Comparison of ENCODE assay signal across 15 cellular contexts in genomic region chr1:192629602-192630001, GRCh38. TPM values are rescaled to one million over a fixed set of nuclear protein-coding genes. Genes with fewer than 3 reads are reported as not detected.
DNase-seq lines count a peak whose midpoint lies in the region; ATAC-seq, FAIRE-seq and TF ChIP-seq lines count a peak whose summit lies in the region.
"Had no signal": no experiment of that assay in that cellular context is flagged by ENCODE, and none has a peak within 500 bp of the region (broad histone marks: within the 10 kb centered on the region; RNA-seq: fewer than 3 reads in every experiment).

No MANE protein-coding gene starts in this region.

- H3K9ac ChIP-seq in Karpas-422 (ENCODE audit: low read length), result peak overlapping the region; percentile 60

- no peaks in the 10 kb centered on the region for H3K79me2 ChIP-seq in Karpas-422 (ENCODE audit: low read length)

- no peak for TF ChIP-seq CTCF in D721Med (IDR thresholded peaks at IDR 0.05; ENCODE audit: insufficient read depth, missing control alignments)
- TF ChIP-seq CTCF in GM10266 (IDR thresholded peaks at IDR 0.05; ENCODE audit: control insufficient read depth, insufficient read depth, low read depth, missing control alignments), result no peak

- peak overlapping the region; percentile 19; the same call in 1 of the 2 replicates for H3K4me3 ChIP-seq in Karpas-422 (ENCODE audit: low read length)

- intact Hi-C loops in Right ventricle myocardium superior (cut with DNase I), result no loop called here

- H3K27me3 ChIP-seq in Karpas-422 (ENCODE audit: low read length), result no peaks in the 10 kb centered on the region

- peak overlapping the region; percentile 100 for H3K27ac ChIP-seq in Karpas-422 (ENCODE audit: low read length)

- H3K4me2 ChIP-seq in Karpas-422 (ENCODE audit: low read depth, low read length, poor library complexity, severe bottlenecking), result peak overlapping the region; percentile 95

- ATAC-seq in Right ventricle myocardium superior (ENCODE audit: poor library complexity), result peak; percentile 81
- peak; percentile 89 for ATAC-seq in left lobe of liver
- ATAC-seq in GM19351 (IDR thresholded peaks at IDR 0.05; ENCODE audit: unreplicated experiment), result no peak

- H2AFZ ChIP-seq in Karpas-422 (ENCODE audit: low read length), result peak overlapping the region; percentile 38; the same call in 1 of the 2 replicates

- no peaks in the 10 kb centered on the region for H3K9me2 ChIP-seq in Karpas-422 (replicated peaks; ENCODE audit: insufficient read depth, low read length)

- no peaks in the 10 kb centered on the region for H4K20me1 ChIP-seq in Karpas-422 (ENCODE audit: insufficient read depth, low read depth, low read length)

- FAIRE-seq in D721Med (lab: Jason Lieb, UNC), result peak; percentile 46

- H3K9me3 ChIP-seq in Karpas-422 (ENCODE audit: low read length), result no peaks in the 10 kb centered on the region
- H3K9me3 ChIP-seq: Caco-2 had no signal

- peaks cover 96% of the 10 kb centered on the region for H3K4me1 ChIP-seq in Karpas-422 (ENCODE audit: low read length)

- DNase-seq in D721Med (ENCODE audit: insufficient read length, low spot score) (no peak), Karpas-422 (peak; percentile 69), Right ventricle myocardium superior (no peak), left lobe of liver (ENCODE audit: low spot score) (no peak), GM10266 (ENCODE audit: extremely low spot score) (no peak)
- no peak for DNase-seq in activated CD4-positive, CD25-positive, alpha-beta regulatory T cell (lab: John Stamatoyannopoulos, UW)
- DNase-seq: Caco-2, DMS53, GOT3, NCI-H187 treated with DMSO at 0.1 percent for 48 hours, NCI-H345, NCI-H526 had no signal

- H3K36me3 ChIP-seq in Karpas-422 (ENCODE audit: insufficient read depth, low read length), result no peaks in the 10 kb centered on the region

RNA-seq across cellular contexts. Expression of gene RGS13, which starts 6.3 kb away (rescaled TPM):
- total RNA-seq in Karpas-422 (2014; rRNA removed; shearing (Covaris generic); ENCODE audit: low replicate concordance), result 176 and 462 TPM in 2 replicates
- total RNA-seq in Right ventricle myocardium superior (0.30 TPM), left lobe of liver (not detected)
- total RNA-seq: Caco-2, HT1080, LHCN-M2 had no signal

RNA-seq across cellular contexts. Expression of gene RGS1, which starts 54.0 kb away (rescaled TPM):
- 0.22 and 3.5 TPM in 2 replicates for total RNA-seq in Karpas-422 (2014; rRNA removed; shearing (Covaris generic); ENCODE audit: low replicate concordance)
- total RNA-seq in Right ventricle myocardium superior (0.65 TPM), left lobe of liver (3.1 TPM)
- total RNA-seq: Caco-2, HT1080 had no signal

Comparison
In these comparisons a context has a peak if more than half of its experiments do, and no peak if none do; other contexts are left out.
1. RNA of gene RGS13, which starts 6.3 kb away (total RNA-seq): 176 to 462 TPM in Karpas-422; 0.30 TPM in Right ventricle myocardium superior (single experiment) and not detected in left lobe of liver (single experiment); every median in the first group is over 100 times any median in the second.